In genomic region chr9:2824564-2824963, GRCh38 we compare ENCODE assay signal across 11 cellular contexts. TPM values are rescaled to one million over a fixed set of nuclear protein-coding genes. Genes with fewer than 3 reads are reported as not detected.
DNase-seq lines count a peak whose midpoint lies in the region; ATAC-seq, FAIRE-seq and TF ChIP-seq lines count a peak whose summit lies in the region.
"Had no signal": no experiment of that assay in that cellular context is flagged by ENCODE, and none has a peak within 500 bp of the region (broad histone marks: within the 10 kb centered on the region; RNA-seq: fewer than 3 reads in every experiment).

No MANE protein-coding gene starts in this region.

- H4K20me1 ChIP-seq in neural cell (ENCODE audit: insufficient read depth) = no peaks in the 10 kb centered on the region

- H3K27ac ChIP-seq in neural cell (ENCODE audit: low read length) = no peak overlapping the region
- no peak overlapping the region for H3K27ac ChIP-seq in kidney (ENCODE audit: low read depth in 2 of 2, low read length in 2 of 2)
- H3K27ac ChIP-seq: upper lobe of left lung had no signal

- H3K79me2 ChIP-seq in neural cell (replicated peaks; ENCODE audit: insufficient read depth, low read length) = no peaks in the 10 kb centered on the region

- TF ChIP-seq POLR2A in NB4 (IDR thresholded peaks at IDR 0.05; ENCODE audit: extremely low read depth, insufficient read length) = no peak

- H3K9ac ChIP-seq in neural cell (ENCODE audit: low read length) (no peak overlapping the region), kidney (ENCODE audit: low read length in 2 of 2) (no peak overlapping the region)

- ATAC-seq in HG03039 (IDR thresholded peaks at IDR 0.05; ENCODE audit: unreplicated experiment) = no peak
- ATAC-seq in GM18520 (IDR thresholded peaks at IDR 0.05; ENCODE audit: unreplicated experiment) = no peak

- no peaks in the 10 kb centered on the region for H3K4me1 ChIP-seq in kidney (ENCODE audit: control insufficient read depth in 1 of 2, insufficient read depth in 1 of 2, low read depth in 1 of 2, low read length in 2 of 2)

- no peaks in the 10 kb centered on the region for H3F3A ChIP-seq in neural cell (ENCODE audit: insufficient read depth, low read length, poor library complexity, severe bottlenecking)

- H3K27me3 ChIP-seq in neural cell (ENCODE audit: insufficient read depth, low read depth, low read length) = no peaks in the 10 kb centered on the region
- H3K27me3 ChIP-seq: upper lobe of left lung had no signal

- no peak overlapping the region for H2AFZ ChIP-seq in neural cell (ENCODE audit: low read depth, low read length)

- H3K4me2 ChIP-seq in neural cell (ENCODE audit: low read length) = no peak overlapping the region

- no peaks in the 10 kb centered on the region for H3K9me3 ChIP-seq in neural cell (ENCODE audit: low read length)
- H3K9me3 ChIP-seq in kidney (ENCODE audit: control insufficient read depth in 1 of 2, low read length in 2 of 2) = no peaks in the 10 kb centered on the region
- H3K9me3 ChIP-seq: upper lobe of left lung had no signal

- no peaks in the 10 kb centered on the region for H3K9me2 ChIP-seq in neural cell (ENCODE audit: insufficient read depth, low read length)

- TF ChIP-seq CTCF in NB4 (IDR thresholded peaks at IDR 0.05; ENCODE audit: low read depth, low read length) = peak; percentile 35
- TF ChIP-seq CTCF in neural cell (IDR thresholded peaks at IDR 0.05; ENCODE audit: poor library complexity, severe bottlenecking) = peak; percentile 51
- TF ChIP-seq CTCF in kidney (IDR thresholded peaks at IDR 0.05; ENCODE audit: borderline replicate concordance, extremely low read depth, insufficient read depth) = no peak

- peak; percentile 21 for DNase-seq in NCI-H146 (lab: John Stamatoyannopoulos, UW)
- no peak for DNase-seq in NCI-H146 treated with DMSO at 0.1 percent for 48 hours (lab: John Stamatoyannopoulos, UW; ENCODE audit: unreplicated experiment)
- peak; percentile 52 for DNase-seq in NB4 (ENCODE audit: low read depth)
- DNase-seq in ecto neural progenitor cell (ENCODE audit: low spot score) = peak; percentile 51
- DNase-seq in kidney = no peak
- DNase-seq: stimulated activated CD4-positive, alpha-beta T cell treated with anti-CD3 and anti-CD28 coated beads, Interleukin-2, amount 100 ng/mL, for 48 hours had no signal

- peak; percentile 47 for TF ChIP-seq RAD21 in neural cell (conservative IDR thresholded peaks at IDR 0.05)

- TF ChIP-seq EP300 in neural cell (conservative IDR thresholded peaks at IDR 0.05; ENCODE audit: poor library complexity, severe bottlenecking) = no peak

- intact Hi-C loops in kidney (cut with DNase I) = no loop called here

- no peak for FAIRE-seq in kidney (lab: Jason Lieb, UNC)
- FAIRE-seq: A204.1 had no signal

- no peaks in the 10 kb centered on the region for H3K36me3 ChIP-seq in neural cell (ENCODE audit: insufficient read depth, low read length)
- peaks cover 11 to 37% of the 10 kb centered on the region in 2 donors for H3K36me3 ChIP-seq in kidney (ENCODE audit: control insufficient read depth in 1 of 2, insufficient read depth in 2 of 2, low read length in 2 of 2)

- H3K4me3 ChIP-seq in NB4 (ENCODE audit: low read depth, low read length) (no peak overlapping the region), neural cell (ENCODE audit: low read length) (no peak overlapping the region), kidney (ENCODE audit: low read length in 2 of 2) (no peak overlapping the region)
- H3K4me3 ChIP-seq: upper lobe of left lung had no signal

TF ChIP-seq in neural cell, 6 proteins besides CTCF, POLR2A, EP300 and RAD21:
- no peak for TF ChIP-seq MXI1 (conservative IDR thresholded peaks at IDR 0.05; ENCODE audit: poor library complexity, severe bottlenecking)
- peak; percentile 56 for TF ChIP-seq SMC3 (conservative IDR thresholded peaks at IDR 0.05; ENCODE audit: poor library complexity)
TF ChIP-seq in neural cell: peak in this region for 1.

RNA-seq across cellular contexts. Expression of gene PUM3, which starts 19.3 kb away (rescaled TPM):
- polyA plus RNA-seq in neural cell (17.6 TPM in 2 replicates), kidney (ENCODE audit: insufficient read depth, low read depth, low replicate concordance) (42.7 TPM)
- polyA minus RNA-seq in neural cell = 41.1 and 47.3 TPM in 2 replicates
- 51.4 TPM for total RNA-seq in kidney

Comparison
In these comparisons a context has a peak if more than half of its experiments do, and no peak if none do; other contexts are left out.
1. DNase-seq: peak in NCI-H146 (single experiment), NB4 (single experiment) and ecto neural progenitor cell (single experiment); none in NCI-H146 treated with DMSO at 0.1 percent for 48 hours (single experiment) and kidney (single experiment).